Comparison of ENCODE assay signal across 9 cellular contexts in genomic region chr1:102181341-102181740, GRCh38.
"Had no signal": no experiment of that assay in that cellular context is flagged by ENCODE, and none has a peak within 500 bp of the region (broad histone marks: within the 10 kb centered on the region; RNA-seq: fewer than 3 reads in every experiment).

No MANE protein-coding gene starts in this region.

- H3K36me3 ChIP-seq: HAP-1 had no signal

- H3K4me3 ChIP-seq: GM23248, GM23338, HAP-1 had no signal

- ATAC-seq: GM23338, HCT116 had no signal

- DNase-seq: GM23248, GOT3, H7, H9, HCEC 1CT, HFFc6 had no signal

- H3K27ac ChIP-seq: GM23248 had no signal

- H3K4me1 ChIP-seq: HAP-1 had no signal

- H3K9ac ChIP-seq: GM23248 had no signal

- H3K9me3 ChIP-seq: HAP-1 had no signal
